ENCODE assay signal across 2 cellular contexts in genomic region chr15:39767921-39768320, GRCh38.
TF ChIP-seq lines count a peak whose summit lies in the region.

No MANE protein-coding gene starts in this region.

TF ChIP-seq in HCT116, 20 proteins besides CTCF, POLR2A, EP300 and RAD21 (continued from another document):
- TF ChIP-seq ZBTB33 (IDR thresholded peaks at IDR 0.05; ENCODE audit: extremely low read depth, insufficient replicate concordance, low read length) (no peak), SIN3A (IDR thresholded peaks at IDR 0.05; ENCODE audit: low read depth) (no peak), POLR2AphosphoS5 (IDR thresholded peaks at IDR 0.05; ENCODE audit: low read depth, low read length) (no peak), SRF (IDR thresholded peaks at IDR 0.05; ENCODE audit: low read depth) (no peak), YY1 (IDR thresholded peaks at IDR 0.05; ENCODE audit: extremely low read depth, insufficient replicate concordance, low read depth, low read length) (no peak), FOSL1 (IDR thresholded peaks at IDR 0.05; ENCODE audit: low read depth) (no peak)

TF ChIP-seq in H1, 55 proteins besides CTCF, POLR2A, EP300 and RAD21 (continued from another document):
- TF ChIP-seq RBBP5 (IDR thresholded peaks at IDR 0.05; ENCODE audit: borderline replicate concordance, low read depth, low read length) (no peak), CREB1 (IDR thresholded peaks at IDR 0.05) (no peak), ZNF274 (IDR thresholded peaks at IDR 0.05; ENCODE audit: borderline replicate concordance, extremely low read depth, low read length) (no peak), HDAC6 (IDR thresholded peaks at IDR 0.05; ENCODE audit: low read depth, low read length) (no peak), SIX5 (IDR thresholded peaks at IDR 0.05; ENCODE audit: low read depth, low read length) (no peak), ASH2L (IDR thresholded peaks at IDR 0.05; ENCODE audit: low read length) (no peak), KDM1A (IDR thresholded peaks at IDR 0.05; ENCODE audit: borderline replicate concordance, low read length) (no peak), BCL11A (IDR thresholded peaks at IDR 0.05; ENCODE audit: low read depth in 2 of 2, low read length in 2 of 2) (no peak), JUND (IDR thresholded peaks at IDR 0.05; ENCODE audit: low read length) (no peak), JUN (IDR thresholded peaks at IDR 0.05; ENCODE audit: low read depth, low read length) (no peak), KDM5A (IDR thresholded peaks at IDR 0.05; ENCODE audit: low read length) (no peak)
